ENCODE assay signal across 8 cellular contexts in genomic region chr12:123120452-123121166, GRCh38. TPM values are rescaled to one million over a fixed set of nuclear protein-coding genes. Genes with fewer than 3 reads are reported as not detected.
DNase-seq lines count a peak whose midpoint lies in the region; ATAC-seq and TF ChIP-seq lines count a peak whose summit lies in the region.

No MANE protein-coding gene starts in this region.

- peak overlapping the region; percentile 51 for H3K4me3 Mint-ChIP-seq in activated naive CD8-positive, alpha-beta T cell treated with anti-CD3 and anti-CD28 coated beads, Interleukin-2, amount 10 ng/mL, durations not matched to agents 7 days and 5 days
- H3K4me3 Mint-ChIP-seq in Calu3 (ENCODE audit: low read depth, unreplicated experiment): no peak overlapping the region

- intact Hi-C loops in Calu3 (cut with micrococcal nuclease; ENCODE audit: unreplicated experiment): no loop called here

- peak; percentile 79 for ATAC-seq in activated naive CD8-positive, alpha-beta T cell treated with anti-CD3 and anti-CD28 coated beads, Interleukin-2, amount 10 ng/mL, durations not matched to agents 7 days and 5 days (ENCODE audit: low read depth)

- CTCF ChIA-PET in Calu3 (lab: Charles Lee): no interaction called here

- no peaks in the 10 kb centered on the region for H3K9me3 Mint-ChIP-seq in activated naive CD8-positive, alpha-beta T cell treated with anti-CD3 and anti-CD28 coated beads, Interleukin-2, amount 10 ng/mL, durations not matched to agents 7 days and 5 days
- H3K9me3 Mint-ChIP-seq in Calu3 (ENCODE audit: low read depth, unreplicated experiment): no peaks in the 10 kb centered on the region

- H3K27ac Mint-ChIP-seq in activated naive CD8-positive, alpha-beta T cell treated with anti-CD3 and anti-CD28 coated beads, Interleukin-2, amount 10 ng/mL, durations not matched to agents 7 days and 5 days: peak overlapping the region; percentile 88
- no peak overlapping the region for H3K27ac Mint-ChIP-seq in Calu3 (ENCODE audit: unreplicated experiment)

- H3K36me3 Mint-ChIP-seq in activated naive CD8-positive, alpha-beta T cell treated with anti-CD3 and anti-CD28 coated beads, Interleukin-2, amount 10 ng/mL, durations not matched to agents 7 days and 5 days: peaks cover 1% of the 10 kb centered on the region
- no peaks in the 10 kb centered on the region for H3K36me3 Mint-ChIP-seq in Calu3 (ENCODE audit: insufficient read depth, unreplicated experiment)

- POLR2A ChIA-PET in activated naive CD8-positive, alpha-beta T cell treated with anti-CD3 and anti-CD28 coated beads, Interleukin-2, amount 10 ng/mL, durations not matched to agents 7 days and 5 days (lab: Charles Lee): interaction anchor here (0.7 to 4.1 kb wide), 12 partner anchors 12 to 136 kb away, joined by 3 to 45 read pairs (median 4); partner anchors contain the start of genes MPHOSPH9, MTRFR and PITPNM2

- no TSS peak for BruUV-seq in Calu3 (replicated peaks; lab: Mats Ljungman, UMichigan)

- peaks cover 22% of the 10 kb centered on the region for H3K36me3 ChIP-seq in thymus (ENCODE audit: control insufficient read depth, insufficient read depth)

- TF ChIP-seq CTCF in Calu3 (IDR thresholded peaks at IDR 0.05; ENCODE audit: unreplicated experiment): no peak

- H3K4me1 ChIP-seq in thymus (ENCODE audit: control insufficient read depth, insufficient read depth, low read length): peaks cover 60% of the 10 kb centered on the region

- peak overlapping the region; percentile 100 for H3K27ac ChIP-seq in thymus (ENCODE audit: low read depth)

- H3K4me3 ChIP-seq in thymus (ENCODE audit: low read length): peak overlapping the region; percentile 48

- 32% methylated on average over 3 of the region's 3 CpGs for WGBS in thymus

- H3K27me3 ChIP-seq in thymus (ENCODE audit: control insufficient read depth, insufficient read depth): no peaks in the 10 kb centered on the region

- peaks cover 47% of the 10 kb centered on the region for H3K4me1 Mint-ChIP-seq in activated naive CD8-positive, alpha-beta T cell treated with anti-CD3 and anti-CD28 coated beads, Interleukin-2, amount 10 ng/mL, durations not matched to agents 7 days and 5 days
- no peaks in the 10 kb centered on the region for H3K4me1 Mint-ChIP-seq in Calu3 (ENCODE audit: low read depth, unreplicated experiment)

- peak; percentile 8 for DNase-seq in activated gamma-delta T cell treated with Interleukin-2 at 50 U/mL for 16 hours
- no peak for DNase-seq in activated gamma-delta T cell (lab: John Stamatoyannopoulos, UW)
- DNase-seq in NCI-H146 (lab: John Stamatoyannopoulos, UW): peak; percentile 54
- DNase-seq in activated naive CD8-positive, alpha-beta T cell treated with anti-CD3 and anti-CD28 coated beads, Interleukin-2, amount 10 ng/mL, durations not matched to agents 7 days and 5 days: no peak
- no peak for DNase-seq in NCI-H2081 (lab: John Stamatoyannopoulos, UW)
- no peak for DNase-seq in SIG-M5 treated with dmso at 0.1 percent for 504 hours (lab: John Stamatoyannopoulos, UW; ENCODE audit: unreplicated experiment)
- no peak for DNase-seq in Calu3

- H3K27me3 Mint-ChIP-seq in activated naive CD8-positive, alpha-beta T cell treated with anti-CD3 and anti-CD28 coated beads, Interleukin-2, amount 10 ng/mL, durations not matched to agents 7 days and 5 days: no peaks in the 10 kb centered on the region
- no peaks in the 10 kb centered on the region for H3K27me3 Mint-ChIP-seq in Calu3 (ENCODE audit: unreplicated experiment)

- H3K9me3 ChIP-seq in thymus (ENCODE audit: control insufficient read depth): no peaks in the 10 kb centered on the region

RNA-seq across cellular contexts. Expression of gene PITPNM2, which starts 30.3 kb away (rescaled TPM):
- 10 to 100 TPM; 15.2 to 18.1 TPM for total RNA-seq in activated naive CD8-positive, alpha-beta T cell treated with anti-CD3 and anti-CD28 coated beads, Interleukin-2, amount 10 ng/mL, durations not matched to agents 7 days and 5 days
- 56.8 TPM for polyA plus RNA-seq in thymus
- total RNA-seq in Calu3 (2022): 7.8 and 8.4 TPM in 2 replicates

Comparison
In these comparisons a context has a peak if more than half of its experiments do, and no peak if none do; other contexts are left out.
1. DNase-seq: peak in activated gamma-delta T cell treated with Interleukin-2 at 50 U/mL for 16 hours (single experiment) and NCI-H146 (single experiment); none in activated gamma-delta T cell (single experiment), activated naive CD8-positive, alpha-beta T cell treated with anti-CD3 and anti-CD28 coated beads, Interleukin-2, amount 10 ng/mL, durations not matched to agents 7 days and 5 days (single experiment), NCI-H2081 (0 of 2), SIG-M5 treated with dmso at 0.1 percent for 504 hours (single experiment) and Calu3 (single experiment).